23 cellular contexts compared by ENCODE assay signal in the genomic region with DNA sequence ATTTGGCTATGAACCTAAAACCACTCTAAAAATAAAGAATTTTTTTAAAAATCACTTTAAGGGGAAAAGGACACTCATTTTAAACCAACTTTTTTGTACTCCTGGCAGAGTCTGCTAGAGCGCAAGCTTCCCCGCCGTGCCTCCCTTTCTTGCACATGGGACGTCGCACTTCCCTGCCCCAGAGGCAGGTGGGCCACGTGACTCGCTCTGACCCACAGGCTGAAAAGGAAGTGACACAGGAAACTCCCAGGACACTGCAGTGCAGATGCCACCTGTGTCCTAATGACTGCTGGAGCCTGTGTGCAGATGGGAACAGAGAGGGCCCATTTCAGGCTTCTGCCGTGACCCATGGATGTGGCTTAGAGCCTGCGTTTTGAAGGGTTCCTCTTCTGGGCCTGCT.
"Had no signal": no experiment of that assay in that cellular context is flagged by ENCODE, and none has a peak within 500 bp of the region (broad histone marks: within the 10 kb centered on the region; RNA-seq: fewer than 3 reads in every experiment).

No MANE protein-coding gene starts in this region.

- H3K36me3 ChIP-seq: MG63 had no signal

- DNase-seq: activated B cell treated with CpG ODN at 0.5 μM for 24 hours; activated CD4-positive, alpha-beta T cell treated with anti-CD3 and anti-CD28 coated beads for 1 hour; activated CD4-positive, alpha-beta T cell treated with anti-CD3 and anti-CD28 coated beads, Interleukin-2, amount 10 ng/mL, durations not matched to agents 24 days and 14 days; activated CD4-positive, alpha-beta T cell treated with anti-CD3 and anti-CD28 coated beads, Interleukin-2, amount 50 U/mL, for 48 hours; activated CD8-positive, alpha-beta memory T cell treated with anti-CD3 and anti-CD28 coated beads, Interleukin-2, amount 10 ng/mL, durations not matched to agents 7 days and 5 days; activated effector memory CD4-positive, alpha-beta T cell treated with Interleukin-2 at 50 U/mL for 16 hours; activated naive CD4-positive, alpha-beta T cell; activated T-cell treated with anti-CD3 and anti-CD28 coated beads, Interleukin-2, amount 50 U/mL, for 24 hours; aorta; central memory CD4-positive, alpha-beta T cell; MG63; MV-4-11; NCI-H1105; NCI-H1436; NCI-H1694 treated with DMSO at 0.1 percent for 48 hours; NCI-H2029 treated with DMSO at 0.1 percent for 48 hours; NCI-H510A treated with DMSO at 0.1 percent for 48 hours; NCI-H69; PC-9; SW 1271 had no signal

- H3K27me3 ChIP-seq: MG63 had no signal

- H3K27ac ChIP-seq: PC-9, SK-N-MC had no signal

- H3K4me2 ChIP-seq: PC-9 had no signal

- H2AFZ ChIP-seq: PC-9 had no signal

- FAIRE-seq: bronchial epithelial cell had no signal

- H3K4me3 ChIP-seq: MG63, PC-9, SK-N-MC had no signal

- ATAC-seq: activated CD8-positive, alpha-beta memory T cell treated with anti-CD3 and anti-CD28 coated beads, Interleukin-2, amount 10 ng/mL, durations not matched to agents 7 days and 5 days; Right ventricle myocardium inferior had no signal
